ENCODE assay signal across 8 cellular contexts in the genomic region with DNA sequence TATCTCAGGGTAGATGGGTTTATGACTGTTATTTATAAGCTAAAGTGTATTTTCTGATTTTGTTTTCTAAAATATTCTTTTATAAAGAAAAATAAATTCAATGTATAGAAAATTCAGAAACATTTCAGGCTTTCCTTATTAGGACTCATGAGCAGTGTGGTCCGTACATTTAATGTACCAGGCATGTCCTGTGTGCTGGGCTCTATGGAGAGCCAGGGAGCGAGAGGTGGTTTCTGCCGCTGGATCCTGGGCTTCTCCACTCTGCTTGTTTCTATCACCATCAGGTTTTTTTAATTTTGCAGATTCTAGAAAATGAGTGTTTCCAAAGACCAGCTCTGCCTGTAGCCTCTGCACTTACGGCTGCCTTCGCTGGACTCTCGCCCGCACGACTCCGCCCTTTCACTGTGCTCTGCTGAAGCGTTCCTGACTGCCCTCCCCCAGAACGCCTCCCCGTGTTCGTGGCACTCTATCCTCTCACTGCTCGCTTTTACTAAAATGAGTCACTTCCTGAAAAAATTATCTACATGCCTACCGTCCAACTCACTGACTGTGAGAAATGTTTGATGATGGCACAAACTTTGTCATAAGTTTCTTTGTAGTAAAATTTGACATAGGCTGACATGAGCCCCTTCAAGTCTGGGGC.
DNase-seq lines count a peak whose midpoint lies in the region; ATAC-seq and TF ChIP-seq lines count a peak whose summit lies in the region.

No MANE protein-coding gene starts in this region.

- intact Hi-C loops in colonic mucosa (cut with DNase I) (no loop called here), thyroid gland (cut with DNase I) (no loop called here)

- peaks cover 34% of the 10 kb centered on the region for H3K36me3 Mint-ChIP-seq in mesothelial cell of epicardium

- no peak for TF ChIP-seq CTCF in colonic mucosa (IDR thresholded peaks at IDR 0.05)
- no peak for TF ChIP-seq CTCF in mesothelial cell of epicardium (IDR thresholded peaks at IDR 0.05; ENCODE audit: unreplicated experiment)
- TF ChIP-seq CTCF in thyroid gland (IDR thresholded peaks at IDR 0.05), result no peak

- H3K9me3 ChIP-seq in colonic mucosa, result no peaks in the 10 kb centered on the region
- H3K9me3 ChIP-seq in thyroid gland, result no peaks in the 10 kb centered on the region

- peak overlapping the region; percentile 59 for H3K27ac Mint-ChIP-seq in mesothelial cell of epicardium

- peak; percentile 97 for DNase-seq in A172 (ENCODE audit: low spot score)
- DNase-seq in T1000 (lab: John Stamatoyannopoulos, UW), result peak; percentile 69
- peak; percentile 51 for DNase-seq in colonic mucosa
- no peak for DNase-seq in mesothelial cell of epicardium (ENCODE audit: low spot score in 2 of 2, unreplicated experiment in 2 of 2)
- DNase-seq in thyroid gland, result peak; percentile 31 to 51
- no peak for DNase-seq in NCI-H1105 (lab: John Stamatoyannopoulos, UW)

- no peak overlapping the region for H3K4me3 Mint-ChIP-seq in mesothelial cell of epicardium

- H3K27me3 ChIP-seq in colonic mucosa, result no peaks in the 10 kb centered on the region
- H3K27me3 ChIP-seq in thyroid gland, result no peaks in the 10 kb centered on the region

- no peak overlapping the region for H3K27ac ChIP-seq in colonic mucosa
- H3K27ac ChIP-seq in thyroid gland, result no peak overlapping the region

- ATAC-seq in GM19035 (IDR thresholded peaks at IDR 0.05; ENCODE audit: unreplicated experiment) (peak; percentile 92), HG03342 (IDR thresholded peaks at IDR 0.05; ENCODE audit: unreplicated experiment) (peak; percentile 90)

- TF ChIP-seq POLR2A in thyroid gland (IDR thresholded peaks at IDR 0.05), result peak in 1 of 2 donors; percentile 33

- no peaks in the 10 kb centered on the region for H3K9me3 Mint-ChIP-seq in mesothelial cell of epicardium

- H3K27me3 Mint-ChIP-seq in mesothelial cell of epicardium (ENCODE audit: low read depth), result no peaks in the 10 kb centered on the region

- WGBS in thyroid gland, 2 donors, result 71 to 78% methylated on average over 15 of the region's 15 CpGs

- H3K4me1 Mint-ChIP-seq in mesothelial cell of epicardium, result peaks cover 2% of the 10 kb centered on the region

- H3K9ac ChIP-seq in colonic mucosa (ENCODE audit: low read depth in 2 of 2, low read length in 2 of 2), result no peak overlapping the region

- H3K4me3 ChIP-seq in colonic mucosa (no peak overlapping the region), thyroid gland (replicated peaks in 1 of 3) (no peak overlapping the region)

- H3K4me1 ChIP-seq in colonic mucosa (peaks cover under 1% of the 10 kb centered on the region), thyroid gland (no peaks in the 10 kb centered on the region)

- no peaks in the 10 kb centered on the region for H3K36me3 ChIP-seq in colonic mucosa
- peaks cover 7 to 10% of the 10 kb centered on the region in 2 donors for H3K36me3 ChIP-seq in thyroid gland

Comparison
In these comparisons a context has a peak if more than half of its experiments do, and no peak if none do; other contexts are left out.
1. DNase-seq: peak in A172 (single experiment), T1000 (single experiment), colonic mucosa (single experiment) and thyroid gland (2 of 2); none in mesothelial cell of epicardium (0 of 2) and NCI-H1105 (single experiment).